In genomic region chr16:15671530-15672117, GRCh38 we compare ENCODE assay signal across 12 cellular contexts. TPM values are rescaled to one million over a fixed set of nuclear protein-coding genes. Genes with fewer than 3 reads are reported as not detected.
DNase-seq lines count a peak whose midpoint lies in the region; ATAC-seq, FAIRE-seq and TF ChIP-seq lines count a peak whose summit lies in the region.
"Had no signal": no experiment of that assay in that cellular context is flagged by ENCODE, and none has a peak within 500 bp of the region (broad histone marks: within the 10 kb centered on the region; RNA-seq: fewer than 3 reads in every experiment).

No MANE protein-coding gene starts in this region.

- no peak for DNase-seq in activated naive CD4-positive, alpha-beta T cell treated with anti-CD3 and anti-CD28 coated beads for 36 hours
- DNase-seq in activated naive CD4-positive, alpha-beta T cell (lab: John Stamatoyannopoulos, UW): no peak
- DNase-seq in keratinocyte (ENCODE audit: low read depth, low spot score) (no peak), GM13976 (ENCODE audit: low spot score) (no peak), NCI-H128 (lab: John Stamatoyannopoulos, UW; ENCODE audit: unreplicated experiment) (no peak)
- DNase-seq: Caco-2, NCI-H526 treated with DMSO at 0.1 percent for 48 hours had no signal

- H3K79me2 ChIP-seq in keratinocyte (ENCODE audit: control insufficient read depth, insufficient read depth, low read length): peaks cover 29% of the 10 kb centered on the region

- no peaks in the 10 kb centered on the region for H3K9me1 ChIP-seq in keratinocyte (ENCODE audit: control insufficient read depth, extremely low read depth, insufficient read depth, low read length)

- no peaks in the 10 kb centered on the region for H4K20me1 ChIP-seq in keratinocyte (ENCODE audit: control insufficient read depth, extremely low read depth, insufficient read depth, low read length)

- no peaks in the 10 kb centered on the region for H3K27me3 Mint-ChIP-seq in activated naive CD4-positive, alpha-beta T cell treated with anti-CD3 and anti-CD28 coated beads for 36 hours (ENCODE audit: low read depth)
- no peaks in the 10 kb centered on the region for H3K27me3 Mint-ChIP-seq in activated T-helper 17 cell treated with anti-CD3 and anti-CD28 coated beads, Interleukin-2, amount 50 U/mL, for 72 hours

- intact Hi-C loops in activated naive CD4-positive, alpha-beta T cell treated with anti-CD3 and anti-CD28 coated beads for 36 hours (cut with micrococcal nuclease): loop anchor here (1.0 to 10.0 kb wide), 4 partner anchors 20 to 453 kb away; partner anchors contain the start of gene MARF1

- FAIRE-seq in keratinocyte (lab: Jason Lieb, UNC): no peak
- FAIRE-seq: TTC549 had no signal

- H3K4me2 ChIP-seq in keratinocyte (ENCODE audit: control insufficient read depth, extremely low read depth, insufficient read depth, low read depth, low read length): peak overlapping the region; percentile 87

- H3K27ac ChIP-seq in keratinocyte (ENCODE audit: control insufficient read depth, insufficient read depth, low read length): peak overlapping the region; percentile 97
- peak overlapping the region; percentile 90 for H3K27ac ChIP-seq in thymus (ENCODE audit: low read depth)

- H3K9me3 ChIP-seq in keratinocyte (ENCODE audit: control insufficient read depth, low read depth, low read length): no peaks in the 10 kb centered on the region
- H3K9me3 ChIP-seq in thymus (ENCODE audit: control insufficient read depth): no peaks in the 10 kb centered on the region
- H3K9me3 ChIP-seq: Caco-2 had no signal

- H2AFZ ChIP-seq in keratinocyte (ENCODE audit: control insufficient read depth, low read length): no peak overlapping the region

- peaks cover 44% of the 10 kb centered on the region for H3K4me1 ChIP-seq in keratinocyte (ENCODE audit: control insufficient read depth, extremely low read depth, insufficient read depth, low read length)
- peaks cover 7% of the 10 kb centered on the region for H3K4me1 ChIP-seq in thymus (ENCODE audit: control insufficient read depth, insufficient read depth, low read length)
- H3K4me1 ChIP-seq: Caco-2 had no signal

- H3K27ac Mint-ChIP-seq in activated naive CD4-positive, alpha-beta T cell treated with anti-CD3 and anti-CD28 coated beads for 36 hours: peak overlapping the region; percentile 89
- H3K27ac Mint-ChIP-seq in activated T-helper 17 cell treated with anti-CD3 and anti-CD28 coated beads, Interleukin-2, amount 50 U/mL, for 72 hours: peak overlapping the region; percentile 89

- H3K4me3 ChIP-seq in keratinocyte (ENCODE audit: control insufficient read depth in 2 of 3, extremely low read depth in 1 of 3, insufficient read depth in 2 of 3, low read depth in 1 of 3, low read length in 3 of 3) (no peak overlapping the region), thymus (ENCODE audit: low read length) (no peak overlapping the region)

- TF ChIP-seq CTCF in keratinocyte (optimal IDR thresholded peaks at IDR 0.05 in 1 of 3, IDR thresholded peaks at IDR 0.05 in 1 of 3, conservative IDR thresholded peaks at IDR 0.05 in 1 of 3; ENCODE audit: extremely low read depth in 1 of 3, insufficient read depth in 2 of 3, low read length in 3 of 3): no peak
- TF ChIP-seq CTCF in GM13976 (IDR thresholded peaks at IDR 0.05; ENCODE audit: borderline replicate concordance, control extremely low read depth, extremely low read depth, insufficient read depth, missing control alignments): no peak

- dilution Hi-C loops in keratinocyte (cut with MboI; ENCODE audit: extremely low pct_ligation_motif_present, low sequenced_read_pairs): no loop called here

- in situ Hi-C loops in GM13976 (cut with MboI; ENCODE audit: low sequenced_read_pairs, unreplicated experiment): no loop called here

- no peaks in the 10 kb centered on the region for H3K27me3 ChIP-seq in keratinocyte (ENCODE audit: control insufficient read depth, extremely low read depth, insufficient read depth, low read length)
- no peaks in the 10 kb centered on the region for H3K27me3 ChIP-seq in thymus (ENCODE audit: control insufficient read depth, insufficient read depth)

- TF ChIP-seq POLR2A in GM18505 (IDR thresholded peaks at IDR 0.05; ENCODE audit: borderline replicate concordance, extremely low read depth, insufficient read depth, insufficient read length): no peak

- peaks cover 33% of the 10 kb centered on the region for H3K36me3 Mint-ChIP-seq in activated naive CD4-positive, alpha-beta T cell treated with anti-CD3 and anti-CD28 coated beads for 36 hours (ENCODE audit: low read depth)
- H3K36me3 Mint-ChIP-seq in activated T-helper 17 cell treated with anti-CD3 and anti-CD28 coated beads, Interleukin-2, amount 50 U/mL, for 72 hours (ENCODE audit: low read depth): peaks cover 95% of the 10 kb centered on the region

- peaks cover 43% of the 10 kb centered on the region for H3K4me1 Mint-ChIP-seq in activated naive CD4-positive, alpha-beta T cell treated with anti-CD3 and anti-CD28 coated beads for 36 hours (ENCODE audit: low read depth)
- H3K4me1 Mint-ChIP-seq in activated T-helper 17 cell treated with anti-CD3 and anti-CD28 coated beads, Interleukin-2, amount 50 U/mL, for 72 hours: peaks cover 31% of the 10 kb centered on the region

- H3K9ac ChIP-seq in keratinocyte (ENCODE audit: control insufficient read depth, extremely low read depth, insufficient read depth, low read length): peak overlapping the region; percentile 9

- no peaks in the 10 kb centered on the region for H3K9me3 Mint-ChIP-seq in activated naive CD4-positive, alpha-beta T cell treated with anti-CD3 and anti-CD28 coated beads for 36 hours
- no peaks in the 10 kb centered on the region for H3K9me3 Mint-ChIP-seq in activated T-helper 17 cell treated with anti-CD3 and anti-CD28 coated beads, Interleukin-2, amount 50 U/mL, for 72 hours

- no peak for ATAC-seq in activated T-helper 17 cell treated with anti-CD3 and anti-CD28 coated beads, Interleukin-2, amount 50 U/mL, for 72 hours (replicated peaks)
- ATAC-seq in GM18505 (IDR thresholded peaks at IDR 0.05; ENCODE audit: unreplicated experiment): no peak
- ATAC-seq: HCT116 had no signal

- CTCF ChIA-PET in activated naive CD4-positive, alpha-beta T cell treated with anti-CD3 and anti-CD28 coated beads for 36 hours (lab: Charles Lee): interaction anchor here (1.3 to 1.4 kb wide), 2 partner anchors 11 to 12 kb away, joined by 3 to 4 read pairs; no protein-coding TSS in a partner anchor

- 97% methylated on average over 8 of the region's 8 CpGs for WGBS in thymus

- H3K36me3 ChIP-seq in keratinocyte (ENCODE audit: control insufficient read depth in 2 of 2, extremely low read depth in 1 of 2, insufficient read depth in 2 of 2, low read length in 2 of 2) (peaks cover 14 to 37% of the 10 kb centered on the region in 2 experiments), thymus (ENCODE audit: control insufficient read depth, insufficient read depth) (peaks cover 51% of the 10 kb centered on the region)

- no peak overlapping the region for H3K4me3 Mint-ChIP-seq in activated naive CD4-positive, alpha-beta T cell treated with anti-CD3 and anti-CD28 coated beads for 36 hours
- H3K4me3 Mint-ChIP-seq in activated T-helper 17 cell treated with anti-CD3 and anti-CD28 coated beads, Interleukin-2, amount 50 U/mL, for 72 hours: peak overlapping the region; percentile 71

RNA-seq across cellular contexts. Expression of gene NDE1, which starts 21.6 kb away (rescaled TPM):
- total RNA-seq in activated naive CD4-positive, alpha-beta T cell treated with anti-CD3 and anti-CD28 coated beads for 36 hours: 100 to 1,000 TPM; 150 to 161 TPM
- 100 to 1,000 TPM; 112 to 117 TPM for total RNA-seq in activated T-helper 17 cell treated with anti-CD3 and anti-CD28 coated beads, Interleukin-2, amount 50 U/mL, for 72 hours
- polyA plus RNA-seq in keratinocyte: 20.6 to 50.2 TPM (median 37.8 TPM) in 3 replicates
- polyA plus RNA-seq in keratinocyte (2011; ENCODE audit: low read depth): 93.9 TPM
- 49.5 and 52.5 TPM in 2 replicates for polyA plus RNA-seq in keratinocyte (2011; cell fraction: cytosol; rRNA removed)
- polyA plus RNA-seq in keratinocyte (2011; cell fraction: nucleus; rRNA removed): 41.9 and 42.0 TPM in 2 replicates
- 48.4 and 59.5 TPM in 2 replicates for polyA plus RNA-seq in keratinocyte (2012; ENCODE audit: low replicate concordance)
- polyA minus RNA-seq in keratinocyte: 28.0 to 48.8 TPM (median 48.5 TPM) in 3 replicates
- 56.6 TPM for polyA minus RNA-seq in keratinocyte (2011; cell fraction: cytosol; rRNA and poly(A)+ RNA removed)
- 23.5 and 36.1 TPM in 2 replicates for polyA minus RNA-seq in keratinocyte (2011; cell fraction: nucleus; rRNA and poly(A)+ RNA removed)
- 25.1 TPM for polyA plus RNA-seq in thymus

RNA-seq across cellular contexts. Expression of gene MARF1, which starts 28.7 kb away (rescaled TPM):
- total RNA-seq in activated naive CD4-positive, alpha-beta T cell treated with anti-CD3 and anti-CD28 coated beads for 36 hours: 10 to 100 TPM; 72.6 to 80.2 TPM
- total RNA-seq in activated T-helper 17 cell treated with anti-CD3 and anti-CD28 coated beads, Interleukin-2, amount 50 U/mL, for 72 hours: 100 to 1,000 TPM in 1 of 2 donors, 10 to 100 TPM in 1; 85.0 to 120 TPM
- polyA plus RNA-seq in keratinocyte: 10.0 to 12.5 TPM (median 11.9 TPM) in 3 replicates
- 17.5 TPM for polyA plus RNA-seq in keratinocyte (2011; ENCODE audit: low read depth)
- polyA plus RNA-seq in keratinocyte (2011; cell fraction: cytosol; rRNA removed): 10.1 and 24.5 TPM in 2 replicates
- polyA plus RNA-seq in keratinocyte (2011; cell fraction: nucleus; rRNA removed): 30.7 and 38.6 TPM in 2 replicates
- 10.5 and 20.9 TPM in 2 replicates for polyA plus RNA-seq in keratinocyte (2012; ENCODE audit: low replicate concordance)
- polyA minus RNA-seq in keratinocyte: 20.0 to 57.0 TPM (median 22.1 TPM) in 3 replicates
- 13.4 TPM for polyA minus RNA-seq in keratinocyte (2011; cell fraction: cytosol; rRNA and poly(A)+ RNA removed)
- polyA minus RNA-seq in keratinocyte (2011; cell fraction: nucleus; rRNA and poly(A)+ RNA removed): 14.1 and 25.9 TPM in 2 replicates
- polyA plus RNA-seq in thymus: 33.7 TPM
